In the genomic region with DNA sequence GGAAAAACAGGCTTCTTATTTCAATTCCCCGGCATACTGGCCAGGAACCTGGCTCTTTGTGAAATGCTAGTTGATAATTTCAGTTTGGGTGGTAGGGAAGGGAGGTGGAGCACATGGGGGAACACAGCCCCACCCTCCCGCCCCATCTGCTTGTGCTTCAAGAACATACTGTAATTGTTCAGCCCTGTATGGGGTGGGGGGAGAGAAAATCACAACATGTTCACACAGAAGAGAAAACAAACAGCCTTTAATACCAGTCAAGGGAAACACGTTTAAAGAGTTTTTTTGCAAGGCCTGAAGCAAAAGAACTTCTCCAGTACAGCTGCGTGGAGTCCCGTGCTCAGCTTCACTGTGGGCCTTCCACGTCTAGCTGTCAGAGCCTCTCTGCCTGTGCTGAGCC, we compare ENCODE assay signal across 34 cellular contexts. TPM values are rescaled to one million over a fixed set of nuclear protein-coding genes. Genes with fewer than 3 reads are reported as not detected.
"Had no signal": no experiment of that assay in that cellular context is flagged by ENCODE, and none has a peak within 500 bp of the region (broad histone marks: within the 10 kb centered on the region; RNA-seq: fewer than 3 reads in every experiment).

No MANE protein-coding gene starts in this region.

- H3K4me3 ChIP-seq: ascending aorta, breast epithelium, cardiac muscle cell, colonic mucosa, gastrocnemius medialis had no signal

- H3K27me3 Mint-ChIP-seq: activated B cell treated with CpG ODN at 0.5 μM for 24 hours; activated CD4-positive, alpha-beta memory T cell treated with anti-CD3 and anti-CD28 coated beads, Interleukin-2, amount 10 ng/mL, durations not matched to agents 7 days and 5 days; activated CD4-positive, alpha-beta T cell treated with anti-CD3 and anti-CD28 coated beads, Interleukin-2, amount 10 ng/mL, durations not matched to agents 7 days and 5 days; activated naive CD4-positive, alpha-beta T cell treated with anti-CD3 and anti-CD28 coated beads, Interleukin-2, amount 10 ng/mL, durations not matched to agents 7 days and 5 days; activated naive CD8-positive, alpha-beta T cell treated with anti-CD3 and anti-CD28 coated beads, Interleukin-2, amount 10 ng/mL, durations not matched to agents 7 days and 5 days; activated T-cell treated with anti-CD3 and anti-CD28 coated beads, Interleukin-2, amount 50 U/mL, for 24 hours; T-helper 17 cell had no signal

- H3K27ac Mint-ChIP-seq: activated B cell treated with CpG ODN at 0.5 μM for 24 hours; activated CD4-positive, alpha-beta memory T cell treated with anti-CD3 and anti-CD28 coated beads, Interleukin-2, amount 10 ng/mL, durations not matched to agents 7 days and 5 days; activated CD4-positive, alpha-beta T cell treated with anti-CD3 and anti-CD28 coated beads, Interleukin-2, amount 10 ng/mL, durations not matched to agents 7 days and 5 days; activated naive CD4-positive, alpha-beta T cell treated with anti-CD3 and anti-CD28 coated beads, Interleukin-2, amount 10 ng/mL, durations not matched to agents 7 days and 5 days; activated naive CD4-positive, alpha-beta T cell treated with anti-CD3 and anti-CD28 coated beads, Interleukin-2, amount 50 U/mL, for 72 hours; activated naive CD8-positive, alpha-beta T cell treated with anti-CD3 and anti-CD28 coated beads, Interleukin-2, amount 10 ng/mL, durations not matched to agents 7 days and 5 days; activated T-cell treated with anti-CD3 and anti-CD28 coated beads, Interleukin-2, amount 50 U/mL, for 24 hours; activated T-cell treated with anti-CD3 and anti-CD28 coated beads, Interleukin-2, amount 50 U/mL, for 72 hours; brain; T-helper 17 cell; T-helper 2 cell treated with Interferon-gamma antibody and Interleukin-4, amounts not matched to agents 5 μg/mL and 100 μg/mL, for 36 hours had no signal

- ATAC-seq: activated CD4-positive, CD25-positive, alpha-beta regulatory T cell treated with anti-CD3 and anti-CD28 coated beads, Interleukin-2, amount 50 U/mL, for 24 hours; activated naive CD4-positive, alpha-beta T cell treated with anti-CD3 and anti-CD28 coated beads, Interleukin-2, amount 50 U/mL, for 72 hours; activated T-cell treated with anti-CD3 and anti-CD28 coated beads, Interleukin-2, amount 50 U/mL, for 72 hours; esophagus mucosa; foreskin keratinocyte; gastrocnemius medialis; T-helper 17 cell had no signal

- H3K4me1 Mint-ChIP-seq: activated B cell treated with CpG ODN at 0.5 μM for 24 hours; activated CD4-positive, alpha-beta memory T cell treated with anti-CD3 and anti-CD28 coated beads, Interleukin-2, amount 10 ng/mL, durations not matched to agents 7 days and 5 days; activated CD4-positive, alpha-beta T cell treated with anti-CD3 and anti-CD28 coated beads, Interleukin-2, amount 10 ng/mL, durations not matched to agents 7 days and 5 days; activated naive CD4-positive, alpha-beta T cell treated with anti-CD3 and anti-CD28 coated beads, Interleukin-2, amount 10 ng/mL, durations not matched to agents 7 days and 5 days; activated naive CD8-positive, alpha-beta T cell treated with anti-CD3 and anti-CD28 coated beads, Interleukin-2, amount 10 ng/mL, durations not matched to agents 7 days and 5 days; brain; T-helper 17 cell had no signal

- H3K4me1 ChIP-seq: ascending aorta, breast epithelium, colonic mucosa, foreskin keratinocyte, gastrocnemius medialis had no signal

- H3K9me3 ChIP-seq: ascending aorta, breast epithelium, colonic mucosa, gastrocnemius medialis had no signal

- H3K27ac ChIP-seq: ascending aorta, breast epithelium, cardiac muscle cell, colonic mucosa, epithelial cell of prostate, foreskin keratinocyte, gastrocnemius medialis, WERI-Rb-1 had no signal

- DNase-seq: activated B cell treated with CpG ODN at 0.5 μM for 24 hours; activated CD4-positive, alpha-beta memory T cell treated with anti-CD3 and anti-CD28 coated beads, Interleukin-2, amount 10 ng/mL, durations not matched to agents 7 days and 5 days; activated CD4-positive, alpha-beta T cell treated with anti-CD3 and anti-CD28 coated beads, Interleukin-2, amount 10 ng/mL, durations not matched to agents 7 days and 5 days; activated CD4-positive, alpha-beta T cell treated with anti-CD3 and anti-CD28 coated beads, Interleukin-2, amount 50 U/mL, for 4 hours; activated CD8-positive, alpha-beta memory T cell treated with anti-CD3 and anti-CD28 coated beads, Interleukin-2, amount 50 U/mL, for 48 hours; activated gamma-delta T cell; activated naive CD4-positive, alpha-beta T cell; activated naive CD4-positive, alpha-beta T cell treated with anti-CD3 and anti-CD28 coated beads, Interleukin-2, amount 10 ng/mL, durations not matched to agents 7 days and 5 days; activated naive CD8-positive, alpha-beta T cell treated with anti-CD3 and anti-CD28 coated beads, Interleukin-2, amount 10 ng/mL, durations not matched to agents 7 days and 5 days; activated T-cell treated with anti-CD3 and anti-CD28 coated beads for 4 hours; activated T-cell treated with anti-CD3 and anti-CD28 coated beads, Interleukin-2, amount 50 U/mL, for 24 hours; activated T-cell treated with anti-CD3 and anti-CD28 coated beads, Interleukin-2, amount 50 U/mL, for 72 hours; central memory CD4-positive, alpha-beta T cell; cerebellar nuclear complex; colonic mucosa; effector CD8-positive, alpha-beta T cell; foreskin keratinocyte; gastrocnemius medialis; glutamatergic neuron; T-helper 1 cell; T-helper 17 cell; T1000; WERI-Rb-1 had no signal

- H3K36me3 Mint-ChIP-seq: activated naive CD4-positive, alpha-beta T cell treated with anti-CD3 and anti-CD28 coated beads, Interleukin-2, amount 10 ng/mL, durations not matched to agents 7 days and 5 days; activated naive CD4-positive, alpha-beta T cell treated with anti-CD3 and anti-CD28 coated beads, Interleukin-2, amount 50 U/mL, for 72 hours; activated naive CD8-positive, alpha-beta T cell treated with anti-CD3 and anti-CD28 coated beads, Interleukin-2, amount 10 ng/mL, durations not matched to agents 7 days and 5 days; brain had no signal

- H3K4me3 Mint-ChIP-seq: activated B cell treated with CpG ODN at 0.5 μM for 24 hours; activated CD4-positive, alpha-beta memory T cell treated with anti-CD3 and anti-CD28 coated beads, Interleukin-2, amount 10 ng/mL, durations not matched to agents 7 days and 5 days; activated CD4-positive, alpha-beta T cell treated with anti-CD3 and anti-CD28 coated beads, Interleukin-2, amount 10 ng/mL, durations not matched to agents 7 days and 5 days; activated naive CD4-positive, alpha-beta T cell treated with anti-CD3 and anti-CD28 coated beads, Interleukin-2, amount 10 ng/mL, durations not matched to agents 7 days and 5 days; activated naive CD8-positive, alpha-beta T cell treated with anti-CD3 and anti-CD28 coated beads, Interleukin-2, amount 10 ng/mL, durations not matched to agents 7 days and 5 days; activated T-cell treated with anti-CD3 and anti-CD28 coated beads, Interleukin-2, amount 50 U/mL, for 24 hours; activated T-cell treated with anti-CD3 and anti-CD28 coated beads, Interleukin-2, amount 50 U/mL, for 72 hours; brain; T-helper 17 cell; T-helper 2 cell treated with Interferon-gamma antibody and Interleukin-4, amounts not matched to agents 5 μg/mL and 100 μg/mL, for 36 hours had no signal

- H3K36me3 ChIP-seq: ascending aorta, breast epithelium, cardiac muscle cell, colonic mucosa, gastrocnemius medialis, WERI-Rb-1 had no signal

- H3K27me3 ChIP-seq: ascending aorta, breast epithelium, cardiac muscle cell, colonic mucosa, foreskin keratinocyte, gastrocnemius medialis had no signal

RNA-seq across cellular contexts. Expression of a gene that starts 59.7 kb away (rescaled TPM):
- total RNA-seq: activated B cell treated with CpG ODN at 0.5 μM for 24 hours; activated CD4-positive, alpha-beta memory T cell treated with anti-CD3 and anti-CD28 coated beads, Interleukin-2, amount 10 ng/mL, durations not matched to agents 7 days and 5 days; activated CD4-positive, alpha-beta T cell treated with anti-CD3 and anti-CD28 coated beads, Interleukin-2, amount 10 ng/mL, durations not matched to agents 7 days and 5 days; activated naive CD4-positive, alpha-beta T cell treated with anti-CD3 and anti-CD28 coated beads, Interleukin-2, amount 50 U/mL, for 72 hours; activated naive CD8-positive, alpha-beta T cell treated with anti-CD3 and anti-CD28 coated beads, Interleukin-2, amount 10 ng/mL, durations not matched to agents 7 days and 5 days; activated T-cell treated with anti-CD3 and anti-CD28 coated beads, Interleukin-2, amount 50 U/mL, for 72 hours; dermis microvascular lymphatic vessel endothelial cell; endothelial cell of umbilical vein; T-helper 17 cell had no signal
